25 cellular contexts compared by ENCODE assay signal in genomic region chr15:92942706-92943105, GRCh38. TPM values are rescaled to one million over a fixed set of nuclear protein-coding genes. Genes with fewer than 3 reads are reported as not detected.
DNase-seq lines count a peak whose midpoint lies in the region; ATAC-seq and TF ChIP-seq lines count a peak whose summit lies in the region.
"Had no signal": no experiment of that assay in that cellular context is flagged by ENCODE, and none has a peak within 500 bp of the region (broad histone marks: within the 10 kb centered on the region; RNA-seq: fewer than 3 reads in every experiment).

No MANE protein-coding gene starts in this region.

- H3K36me3 Mint-ChIP-seq in activated CD8-positive, alpha-beta T cell treated with anti-CD3 and anti-CD28 coated beads for 36 hours (ENCODE audit: low read depth): peaks cover 80% of the 10 kb centered on the region
- peaks cover 87% of the 10 kb centered on the region for H3K36me3 Mint-ChIP-seq in activated CD8-positive, alpha-beta T cell treated with anti-CD3 and anti-CD28 coated beads, Interleukin-2, amount 10 ng/mL, durations not matched to agents 7 days and 5 days (ENCODE audit: low read depth)
- peaks cover 90% of the 10 kb centered on the region for H3K36me3 Mint-ChIP-seq in Calu3 (ENCODE audit: insufficient read depth, unreplicated experiment)
- peaks cover 69% of the 10 kb centered on the region for H3K36me3 Mint-ChIP-seq in osteocyte (ENCODE audit: unreplicated experiment)

- no peak for ATAC-seq in activated CD8-positive, alpha-beta T cell treated with anti-CD3 and anti-CD28 coated beads for 36 hours
- ATAC-seq in activated CD8-positive, alpha-beta T cell treated with anti-CD3 and anti-CD28 coated beads, Interleukin-2, amount 10 ng/mL, durations not matched to agents 7 days and 5 days: no peak
- ATAC-seq: activated CD4-positive, CD25-positive, alpha-beta regulatory T cell treated with anti-CD3 and anti-CD28 coated beads, Interleukin-2, amount 50 U/mL, for 24 hours had no signal

- H3K27ac Mint-ChIP-seq in activated CD8-positive, alpha-beta T cell treated with anti-CD3 and anti-CD28 coated beads for 36 hours: peak overlapping the region; percentile 18
- no peak overlapping the region for H3K27ac Mint-ChIP-seq in activated CD8-positive, alpha-beta T cell treated with anti-CD3 and anti-CD28 coated beads, Interleukin-2, amount 10 ng/mL, durations not matched to agents 7 days and 5 days
- H3K27ac Mint-ChIP-seq in Calu3 (ENCODE audit: unreplicated experiment): peak overlapping the region; percentile 6
- peak overlapping the region; percentile 0 for H3K27ac Mint-ChIP-seq in osteocyte (ENCODE audit: unreplicated experiment)
- H3K27ac Mint-ChIP-seq: memory B cell had no signal

- in situ Hi-C loops in astrocyte of the cerebellum (cut with HindIII; ENCODE audit: low sequenced_read_pairs): loop anchor here (5.0 kb wide), 1 partner anchor 60 kb away; no protein-coding TSS in a partner anchor

- no TSS peak for BruUV-seq in Calu3 (replicated peaks; lab: Mats Ljungman, UMichigan)

- no peak for TF ChIP-seq CTCF in activated CD8-positive, alpha-beta T cell treated with anti-CD3 and anti-CD28 coated beads for 36 hours (IDR thresholded peaks at IDR 0.05)
- no peak for TF ChIP-seq CTCF in Calu3 (IDR thresholded peaks at IDR 0.05; ENCODE audit: unreplicated experiment)
- peak; percentile 3 for TF ChIP-seq CTCF in astrocyte of the cerebellum (IDR thresholded peaks at IDR 0.05; ENCODE audit: low read depth, low read length, missing control alignments)
- no peak for TF ChIP-seq CTCF in osteocyte (IDR thresholded peaks at IDR 0.05)

- CTCF ChIA-PET in activated CD8-positive, alpha-beta T cell treated with anti-CD3 and anti-CD28 coated beads for 36 hours (lab: Charles Lee): interaction anchor here (0.9 to 2.0 kb wide), 5 partner anchors 11 to 133 kb away, joined by 3 to 7 read pairs (median 3); no protein-coding TSS in a partner anchor
- CTCF ChIA-PET in activated CD8-positive, alpha-beta T cell treated with anti-CD3 and anti-CD28 coated beads, Interleukin-2, amount 10 ng/mL, durations not matched to agents 7 days and 5 days (lab: Charles Lee): interaction anchor here (0.9 to 2.8 kb wide), 6 partner anchors 14 to 146 kb away, joined by 3 to 10 read pairs (median 4); no protein-coding TSS in a partner anchor
- CTCF ChIA-PET in Calu3 (lab: Charles Lee): no interaction called here

- POLR2A ChIA-PET in activated CD8-positive, alpha-beta T cell treated with anti-CD3 and anti-CD28 coated beads for 36 hours (lab: Charles Lee): interaction anchor here (0.6 to 2.2 kb wide), 3 partner anchors 14 to 42 kb away, joined by 3 to 5 read pairs (median 4); partner anchors contain the start of gene CHD2
- POLR2A ChIA-PET in activated CD8-positive, alpha-beta T cell treated with anti-CD3 and anti-CD28 coated beads, Interleukin-2, amount 10 ng/mL, durations not matched to agents 7 days and 5 days (lab: Charles Lee): no interaction called here

- H3K27me3 Mint-ChIP-seq in activated CD8-positive, alpha-beta T cell treated with anti-CD3 and anti-CD28 coated beads for 36 hours: no peaks in the 10 kb centered on the region
- H3K27me3 Mint-ChIP-seq in activated CD8-positive, alpha-beta T cell treated with anti-CD3 and anti-CD28 coated beads, Interleukin-2, amount 10 ng/mL, durations not matched to agents 7 days and 5 days (ENCODE audit: low read depth): no peaks in the 10 kb centered on the region
- H3K27me3 Mint-ChIP-seq in Calu3 (ENCODE audit: unreplicated experiment): no peaks in the 10 kb centered on the region
- no peaks in the 10 kb centered on the region for H3K27me3 Mint-ChIP-seq in osteocyte (ENCODE audit: unreplicated experiment)
- H3K27me3 Mint-ChIP-seq: activated naive CD4-positive, alpha-beta T cell treated with anti-CD3 and anti-CD28 coated beads, Interleukin-2, amount 10 ng/mL, durations not matched to agents 7 days and 5 days; CD4-positive, alpha-beta T cell; memory B cell; naive B cell had no signal

- DNase-seq in activated CD8-positive, alpha-beta T cell treated with anti-CD3 and anti-CD28 coated beads for 36 hours: no peak
- DNase-seq in activated CD8-positive, alpha-beta T cell treated with anti-CD3 and anti-CD28 coated beads, Interleukin-2, amount 10 ng/mL, durations not matched to agents 7 days and 5 days: no peak
- no peak for DNase-seq in Calu3
- DNase-seq in astrocyte of the cerebellum (ENCODE audit: low read depth): no peak
- DNase-seq in osteocyte (ENCODE audit: extremely low spot score, unreplicated experiment): no peak
- DNase-seq in hippocampal formation (lab: John Stamatoyannopoulos, UW): no peak
- no peak for DNase-seq in SKM-1 treated with dmso at 0.1 percent for 144 hours (lab: John Stamatoyannopoulos, UW; ENCODE audit: unreplicated experiment)
- no peak for DNase-seq in NCI-H1092 (lab: John Stamatoyannopoulos, UW)
- DNase-seq: activated CD8-positive, alpha-beta memory T cell treated with anti-CD3 and anti-CD28 coated beads, Interleukin-2, amount 50 U/mL, for 4 hours; activated naive CD4-positive, alpha-beta T cell treated with anti-CD3 and anti-CD28 coated beads, Interleukin-2, amount 10 ng/mL, durations not matched to agents 7 days and 5 days; CD4-positive, alpha-beta T cell; colonic mucosa; DMS53; HCEC 1CT; kidney glomerular epithelial cell; naive B cell; NCI-H1436 treated with DMSO at 0.1 percent for 48 hours; NCI-H2171 treated with DMSO at 0.1 percent for 48 hours; NCI-H82; Peyer's patch; stimulated activated CD4-positive, alpha-beta T cell treated with anti-CD3 and anti-CD28 coated beads, Interleukin-2, amount 100 ng/mL, for 48 hours; uterus had no signal

- H3K4me1 Mint-ChIP-seq in activated CD8-positive, alpha-beta T cell treated with anti-CD3 and anti-CD28 coated beads for 36 hours (ENCODE audit: low read depth): peaks cover 13% of the 10 kb centered on the region
- H3K4me1 Mint-ChIP-seq in activated CD8-positive, alpha-beta T cell treated with anti-CD3 and anti-CD28 coated beads, Interleukin-2, amount 10 ng/mL, durations not matched to agents 7 days and 5 days (ENCODE audit: low read depth): no peaks in the 10 kb centered on the region
- H3K4me1 Mint-ChIP-seq in Calu3 (ENCODE audit: low read depth, unreplicated experiment) (peaks cover 19% of the 10 kb centered on the region), osteocyte (ENCODE audit: unreplicated experiment) (no peaks in the 10 kb centered on the region)
- H3K4me1 Mint-ChIP-seq: memory B cell had no signal

- no peak overlapping the region for H3K4me3 ChIP-seq in astrocyte of the cerebellum (ENCODE audit: low read depth, low read length)
- H3K4me3 ChIP-seq: colonic mucosa, Peyer's patch, skin epidermis, uterus had no signal

- H3K4me3 Mint-ChIP-seq in activated CD8-positive, alpha-beta T cell treated with anti-CD3 and anti-CD28 coated beads for 36 hours: no peak overlapping the region
- no peak overlapping the region for H3K4me3 Mint-ChIP-seq in activated CD8-positive, alpha-beta T cell treated with anti-CD3 and anti-CD28 coated beads, Interleukin-2, amount 10 ng/mL, durations not matched to agents 7 days and 5 days
- H3K4me3 Mint-ChIP-seq in Calu3 (ENCODE audit: low read depth, unreplicated experiment): no peak overlapping the region
- no peak overlapping the region for H3K4me3 Mint-ChIP-seq in osteocyte (ENCODE audit: unreplicated experiment)
- H3K4me3 Mint-ChIP-seq: activated naive CD4-positive, alpha-beta T cell treated with anti-CD3 and anti-CD28 coated beads, Interleukin-2, amount 10 ng/mL, durations not matched to agents 7 days and 5 days; CD4-positive, alpha-beta T cell; memory B cell; naive B cell had no signal

- intact Hi-C loops in activated CD8-positive, alpha-beta T cell treated with anti-CD3 and anti-CD28 coated beads for 36 hours (cut with micrococcal nuclease): no loop called here
- intact Hi-C loops in Calu3 (cut with micrococcal nuclease; ENCODE audit: unreplicated experiment): loop anchor here (5.0 kb wide), 1 partner anchor 35 kb away; no protein-coding TSS in a partner anchor

- peaks cover 16% of the 10 kb centered on the region for H3K9me3 Mint-ChIP-seq in activated CD8-positive, alpha-beta T cell treated with anti-CD3 and anti-CD28 coated beads for 36 hours
- H3K9me3 Mint-ChIP-seq in activated CD8-positive, alpha-beta T cell treated with anti-CD3 and anti-CD28 coated beads, Interleukin-2, amount 10 ng/mL, durations not matched to agents 7 days and 5 days (ENCODE audit: insufficient read depth): peaks cover 11% of the 10 kb centered on the region
- peaks cover 14% of the 10 kb centered on the region for H3K9me3 Mint-ChIP-seq in Calu3 (ENCODE audit: low read depth, unreplicated experiment)
- H3K9me3 Mint-ChIP-seq in osteocyte (ENCODE audit: unreplicated experiment): no peaks in the 10 kb centered on the region

RNA-seq across cellular contexts. Expression of gene CHD2, which starts 42.6 kb away (rescaled TPM):
- 100 to 1,000 TPM; 124 to 138 TPM for total RNA-seq in activated CD8-positive, alpha-beta T cell treated with anti-CD3 and anti-CD28 coated beads for 36 hours
- 100 to 1,000 TPM; 137 to 144 TPM for total RNA-seq in activated CD8-positive, alpha-beta T cell treated with anti-CD3 and anti-CD28 coated beads, Interleukin-2, amount 10 ng/mL, durations not matched to agents 7 days and 5 days
- total RNA-seq in Calu3 (2022) (127 and 140 TPM in 2 replicates), osteocyte (89.9 and 102 TPM in 2 replicates)
